Comparison of ENCODE assay signal across 25 cellular contexts in genomic region chr18:3626927-3627240, GRCh38.
A peak's percentile ranks its signal among the peaks of the same experiment; 100 is the strongest.
DNase-seq lines count a peak whose midpoint lies in the region; ATAC-seq and TF ChIP-seq lines count a peak whose summit lies in the region.
"Had no signal": no experiment of that assay in that cellular context is flagged by ENCODE, and none has a peak within 500 bp of the region (broad histone marks: within the 10 kb centered on the region; RNA-seq: fewer than 3 reads in every experiment).

No MANE protein-coding gene starts in this region.

- peaks cover 48% of the 10 kb centered on the region for H3K4me1 Mint-ChIP-seq in osteocyte (ENCODE audit: unreplicated experiment)

- no peak overlapping the region for H2AK9ac ChIP-seq in IMR-90 (replicated peaks; ENCODE audit: low read depth, low read length, poor library complexity)

- no peak for TF ChIP-seq RAD21 in IMR-90 (IDR thresholded peaks at IDR 0.05; ENCODE audit: low read length)

- H3K27ac Mint-ChIP-seq in osteocyte (ENCODE audit: unreplicated experiment) = peak overlapping the region; percentile 51
- H3K27ac Mint-ChIP-seq: activated CD4-positive, alpha-beta T cell treated with anti-CD3 and anti-CD28 coated beads for 36 hours; GM23338; mesothelial cell of epicardium; stimulated activated memory B cell treated with anti-CD40 and anti-IgM and Interleukin-4, amounts not matched to agents 10 μg/mL and 1 μg/mL and 100 μg/mL, for 72 hours had no signal

- H3K56ac ChIP-seq in IMR-90 (ENCODE audit: extremely low read depth, insufficient read depth, low read length) = no peak overlapping the region

- H4K8ac ChIP-seq in IMR-90 (ENCODE audit: low read depth in 2 of 2, low read length in 2 of 2) = no peak overlapping the region

- H3K27me3 ChIP-seq in IMR-90 (ENCODE audit: control insufficient read depth, insufficient read depth, low read length) (no peaks in the 10 kb centered on the region), ascending aorta (no peaks in the 10 kb centered on the region), tibial artery (no peaks in the 10 kb centered on the region)
- H3K27me3 ChIP-seq: esophagus squamous epithelium, foreskin keratinocyte, heart right ventricle had no signal

- H2BK20ac ChIP-seq in IMR-90 (ENCODE audit: low read depth, low read length) = peak overlapping the region; percentile 54; the same call in 1 of the 2 replicates

- H3K18ac ChIP-seq in IMR-90 (ENCODE audit: low read depth, low read length) = peak overlapping the region; percentile 48; the same call in 1 of the 2 replicates

- no peak overlapping the region; the same call in 1 of the 2 replicates for H3K14ac ChIP-seq in IMR-90 (replicated peaks; ENCODE audit: low read depth, low read length)

- ATAC-seq in IMR-90 (ENCODE audit: low read depth) = no peak
- ATAC-seq: activated CD4-positive, alpha-beta T cell treated with anti-CD3 and anti-CD28 coated beads for 36 hours; foreskin keratinocyte; GM23338; heart right ventricle; naive thymus-derived CD8-positive, alpha-beta T cell; stimulated activated memory B cell treated with anti-CD40 and anti-IgM and Interleukin-4, amounts not matched to agents 10 μg/mL and 1 μg/mL and 100 μg/mL, for 72 hours had no signal

- dilution Hi-C loops in IMR-90 (cut with HindIII; ENCODE audit: low sequenced_read_pairs, unreplicated experiment) = no loop called here

- H3K27ac ChIP-seq in IMR-90 (ENCODE audit: insufficient read depth, low read length) (no peak overlapping the region), ascending aorta (peak overlapping the region; percentile 10 to 28), tibial artery (no peak overlapping the region)
- H3K27ac ChIP-seq: 22Rv1, esophagus squamous epithelium, heart right ventricle, KMS-11 had no signal

- H2BK120ac ChIP-seq in IMR-90 (ENCODE audit: low read depth, low read length) = peak overlapping the region; percentile 65

- no peaks in the 10 kb centered on the region for H4K20me1 ChIP-seq in IMR-90 (ENCODE audit: insufficient read depth, low read length)

- intact Hi-C loops in IMR-90 (cut with micrococcal nuclease) = no loop called here
- intact Hi-C loops in ascending aorta (cut with DNase I) = loop anchor here (5.0 to 10.0 kb wide), 2 partner anchors 40 to 1668 kb away; partner anchors contain the start of gene ZBTB14
- intact Hi-C loops in tibial artery (cut with DNase I; ENCODE audit: low total_unique reads) = loop anchor here (5.0 kb wide), 1 partner anchor 40 kb away; no protein-coding TSS in a partner anchor
- intact Hi-C loops in head of caudate nucleus (cut with DNase I) = no loop called here

- no peak overlapping the region for H3K4me3 ChIP-seq in IMR-90 (ENCODE audit: insufficient read depth, low read depth, low read length)
- H3K4me3 ChIP-seq in ascending aorta = no peak overlapping the region
- H3K4me3 ChIP-seq in tibial artery = no peak overlapping the region
- H3K4me3 ChIP-seq: esophagus squamous epithelium, GM23338, heart right ventricle had no signal

- peaks cover 11% of the 10 kb centered on the region for H3K9me1 ChIP-seq in IMR-90 (ENCODE audit: insufficient read depth, low read length)

- H3K4me2 ChIP-seq in IMR-90 (ENCODE audit: low read depth, low read length) = no peak overlapping the region
- H3K4me2 ChIP-seq: GM23338, KMS-11 had no signal

- TF ChIP-seq CTCF in IMR-90 (conservative IDR thresholded peaks at IDR 0.05; ENCODE audit: low read depth, low read length) = no peak
- no peak for TF ChIP-seq CTCF in ascending aorta (IDR thresholded peaks at IDR 0.05)
- no peak for TF ChIP-seq CTCF in osteocyte (IDR thresholded peaks at IDR 0.05)
- TF ChIP-seq CTCF in tibial artery (IDR thresholded peaks at IDR 0.05) = no peak

- peak overlapping the region; percentile 78; the same call in 2 of the 3 replicates for H2BK15ac ChIP-seq in IMR-90 (ENCODE audit: low read depth, low read length)

- CTCF ChIA-PET in IMR-90 (lab: Yijun Ruan, JAX) = interaction anchor here (0.5 to 0.6 kb wide), 2 partner anchors 31 to 337 kb away, joined by 3 read pairs; no protein-coding TSS in a partner anchor

- no peaks in the 10 kb centered on the region for H3K27me3 Mint-ChIP-seq in osteocyte (ENCODE audit: unreplicated experiment)
- H3K27me3 Mint-ChIP-seq: activated CD4-positive, alpha-beta T cell treated with anti-CD3 and anti-CD28 coated beads for 36 hours; naive thymus-derived CD8-positive, alpha-beta T cell had no signal

- POLR2A ChIA-PET in IMR-90 (lab: Charles Lee; ENCODE audit: unreplicated experiment) = interaction anchor here (0.6 kb wide), 2 partner anchors 31 to 122 kb away, joined by 3 read pairs; no protein-coding TSS in a partner anchor

- H3K79me1 ChIP-seq in IMR-90 (ENCODE audit: low read depth in 1 of 2, low read length in 2 of 2) = peaks cover 0 to 6% of the 10 kb centered on the region in 2 experiments; a peak in 2 of 4 replicates

- in situ Hi-C loops in IMR-90 (cut with MboI; ENCODE audit: low sequenced_read_pairs) = no loop called here

- H3K4ac ChIP-seq in IMR-90 (ENCODE audit: low read depth, low read length) = peak overlapping the region; percentile 95

- H3K36me3 ChIP-seq in IMR-90 (ENCODE audit: control insufficient read depth, insufficient read depth, low read length) (no peaks in the 10 kb centered on the region), ascending aorta (no peaks in the 10 kb centered on the region), tibial artery (no peaks in the 10 kb centered on the region)
- H3K36me3 ChIP-seq: esophagus squamous epithelium, heart right ventricle had no signal

- no peak overlapping the region for H3K4me3 Mint-ChIP-seq in osteocyte (ENCODE audit: unreplicated experiment)
- H3K4me3 Mint-ChIP-seq: activated CD4-positive, alpha-beta T cell treated with anti-CD3 and anti-CD28 coated beads for 36 hours; GM23338; mesothelial cell of epicardium; naive thymus-derived CD8-positive, alpha-beta T cell; stimulated activated memory B cell treated with anti-CD40 and anti-IgM and Interleukin-4, amounts not matched to agents 10 μg/mL and 1 μg/mL and 100 μg/mL, for 72 hours had no signal

- H4K91ac ChIP-seq in IMR-90 (ENCODE audit: insufficient read depth, low read depth, low read length) = peak overlapping the region; percentile 46

- no peaks in the 10 kb centered on the region for H3K9me3 ChIP-seq in IMR-90 (ENCODE audit: control insufficient read depth, insufficient read depth, low read length)
- H3K9me3 ChIP-seq in ascending aorta = no peaks in the 10 kb centered on the region
- no peaks in the 10 kb centered on the region for H3K9me3 ChIP-seq in tibial artery
- H3K9me3 ChIP-seq: esophagus squamous epithelium, heart right ventricle had no signal

- peak overlapping the region; percentile 51; the same call in 1 of the 2 replicates for H2AK5ac ChIP-seq in IMR-90 (ENCODE audit: low read depth, low read length)

- no TSS peak for BruUV-seq in IMR-90 (replicated peaks; lab: Mats Ljungman, UMichigan)

- peak; percentile 41 for DNase-seq in DMS53 (lab: John Stamatoyannopoulos, UW)
- DNase-seq in DMS53 treated with DMSO at 0.1 percent for 48 hours (lab: John Stamatoyannopoulos, UW; ENCODE audit: unreplicated experiment) = no peak
- no peak for DNase-seq in IMR-90
- DNase-seq in ascending aorta (ENCODE audit: low spot score in 2 of 2) = no peak
- DNase-seq in osteocyte (ENCODE audit: extremely low spot score, unreplicated experiment) = no peak
- DNase-seq in tibial artery = no peak
- DNase-seq in GDM1 (lab: John Stamatoyannopoulos, UW) = no peak
- DNase-seq in head of caudate nucleus = no peak
- DNase-seq: activated CD4-positive, alpha-beta T cell treated with anti-CD3 and anti-CD28 coated beads for 36 hours; esophagus squamous epithelium; heart right ventricle; kidney glomerular epithelial cell; naive thymus-derived CD8-positive, alpha-beta T cell; NCI-H1436; NCI-H2081; NCI-H226; NCI-H526 treated with DMSO at 0.1 percent for 48 hours; occipital lobe; SIG-M5 had no signal

- H2AFZ ChIP-seq in IMR-90 (replicated peaks; ENCODE audit: low read length, poor library complexity) = no peak overlapping the region
- H2AFZ ChIP-seq: GM23338 had no signal

- H3K4me1 ChIP-seq in IMR-90 (ENCODE audit: control insufficient read depth, insufficient read depth, low read length) = peaks cover 23% of the 10 kb centered on the region
- peaks cover 10 to 35% of the 10 kb centered on the region in 2 donors for H3K4me1 ChIP-seq in ascending aorta
- H3K4me1 ChIP-seq in tibial artery = peaks cover 5 to 39% (median 24%) of the 10 kb centered on the region in 4 donors

- no peak overlapping the region for H4K5ac ChIP-seq in IMR-90 (ENCODE audit: low read depth, low read length)

- no peak overlapping the region for H3K23ac ChIP-seq in IMR-90 (ENCODE audit: low read depth, low read length)

- H2BK5ac ChIP-seq in IMR-90 (ENCODE audit: low read depth, low read length, poor library complexity, severe bottlenecking) = peak overlapping the region; percentile 0

- TF ChIP-seq POLR2A in IMR-90 (IDR thresholded peaks at IDR 0.05; ENCODE audit: low read depth, low read length) = no peak

- no peaks in the 10 kb centered on the region for H3K9me3 Mint-ChIP-seq in osteocyte (ENCODE audit: unreplicated experiment)
- H3K9me3 Mint-ChIP-seq: GM23338; mesothelial cell of epicardium; naive thymus-derived CD8-positive, alpha-beta T cell; stimulated activated memory B cell treated with anti-CD40 and anti-IgM and Interleukin-4, amounts not matched to agents 10 μg/mL and 1 μg/mL and 100 μg/mL, for 72 hours had no signal

- H3K36me3 Mint-ChIP-seq in osteocyte (ENCODE audit: unreplicated experiment) = no peaks in the 10 kb centered on the region
- H3K36me3 Mint-ChIP-seq: mesothelial cell of epicardium; naive thymus-derived CD8-positive, alpha-beta T cell; stimulated activated memory B cell treated with anti-CD40 and anti-IgM and Interleukin-4, amounts not matched to agents 10 μg/mL and 1 μg/mL and 100 μg/mL, for 72 hours had no signal

- no CpG with 5 or more reads among the region's 3 CpGs for WGBS in IMR-90 (ENCODE audit: extremely low coverage in 2 of 2, insufficient read length in 1 of 2), 2 experiments

- H3K9ac ChIP-seq in IMR-90 (ENCODE audit: low read depth, low read length) = no peak overlapping the region
- H3K9ac ChIP-seq: KMS-11 had no signal

TF ChIP-seq in IMR-90, 13 proteins besides CTCF, POLR2A, EP300 and RAD21:
- TF ChIP-seq FOS (IDR thresholded peaks at IDR 0.05; ENCODE audit: low read depth, low read length) (no peak), BHLHE40 (IDR thresholded peaks at IDR 0.05; ENCODE audit: low read depth, low read length) (no peak), MAFK (IDR thresholded peaks at IDR 0.05; ENCODE audit: low read depth, low read length) (0 out of 2 replicates have a peak, but pooled peaks have one; percentile 1), MAZ (IDR thresholded peaks at IDR 0.05; ENCODE audit: borderline replicate concordance, low read depth, low read length) (no peak), RFX5 (IDR thresholded peaks at IDR 0.05; ENCODE audit: low read depth, low read length) (no peak), CEBPB (IDR thresholded peaks at IDR 0.05; ENCODE audit: low read depth, low read length) (no peak), RCOR1 (IDR thresholded peaks at IDR 0.05; ENCODE audit: insufficient replicate concordance, low read length) (no peak)

Comparison
In these comparisons a context has a peak if more than half of its experiments do, and no peak if none do; other contexts are left out.
1. H3K27ac ChIP-seq: peak in ascending aorta (2 of 2); none in IMR-90 (single experiment) and tibial artery (0 of 2).
2. intact Hi-C loops: an anchor here in ascending aorta (5.0 to 10.0 kb wide) and tibial artery (5.0 kb wide); none called in IMR-90 and head of caudate nucleus.